ENCODE assay signal across 3 cellular contexts in genomic region chr17:37672545-37673078, GRCh38.
TF ChIP-seq lines count a peak whose summit lies in the region.

No MANE protein-coding gene starts in this region.

TF ChIP-seq in HepG2, 621 proteins besides CTCF, POLR2A, EP300 and RAD21:
- TF ChIP-seq KAT8 (CRISPR knock-in tag; IDR thresholded peaks at IDR 0.05) (no peak), ZNF589 (CRISPR knock-in tag; conservative IDR thresholded peaks at IDR 0.05) (no peak), KMT2B (CRISPR knock-in tag; IDR thresholded peaks at IDR 0.05) (no peak), REXO4 (CRISPR knock-in tag; IDR thresholded peaks at IDR 0.05; ENCODE audit: borderline replicate concordance) (no peak), ZBTB7B (CRISPR knock-in tag; IDR thresholded peaks at IDR 0.05) (no peak), BCL6 (CRISPR knock-in tag; IDR thresholded peaks at IDR 0.05) (no peak), ZBTB3 (CRISPR knock-in tag; IDR thresholded peaks at IDR 0.05; ENCODE audit: borderline replicate concordance, low read depth) (no peak), BORCS8-MEF2B (CRISPR knock-in tag; IDR thresholded peaks at IDR 0.05) (no peak), ZNF557 (CRISPR knock-in tag; IDR thresholded peaks at IDR 0.05) (no peak)
- TF ChIP-seq, protein P1, sequence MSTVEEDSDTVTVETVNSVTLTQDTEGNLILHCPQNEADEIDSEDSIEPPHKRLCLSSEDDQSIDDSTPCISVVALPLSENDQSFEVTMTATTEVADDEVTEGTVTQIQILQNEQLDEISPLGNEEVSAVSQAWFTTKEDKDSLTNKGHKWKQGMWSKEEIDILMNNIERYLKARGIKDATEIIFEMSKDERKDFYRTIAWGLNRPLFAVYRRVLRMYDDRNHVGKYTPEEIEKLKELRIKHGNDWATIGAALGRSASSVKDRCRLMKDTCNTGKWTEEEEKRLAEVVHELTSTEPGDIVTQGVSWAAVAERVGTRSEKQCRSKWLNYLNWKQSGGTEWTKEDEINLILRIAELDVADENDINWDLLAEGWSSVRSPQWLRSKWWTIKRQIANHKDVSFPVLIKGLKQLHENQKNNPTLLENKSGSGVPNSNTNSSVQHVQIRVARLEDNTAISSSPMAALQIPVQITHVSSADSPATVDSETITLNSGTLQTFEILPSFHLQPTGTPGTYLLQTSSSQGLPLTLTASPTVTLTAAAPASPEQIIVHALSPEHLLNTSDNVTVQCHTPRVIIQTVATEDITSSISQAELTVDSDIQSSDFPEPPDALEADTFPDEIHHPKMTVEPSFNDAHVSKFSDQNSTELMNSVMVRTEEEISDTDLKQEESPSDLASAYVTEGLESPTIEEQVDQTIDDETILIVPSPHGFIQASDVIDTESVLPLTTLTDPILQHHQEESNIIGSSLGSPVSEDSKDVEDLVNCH (CRISPR knock-in tag; IDR thresholded peaks at IDR 0.05): no peak
- TF ChIP-seq, protein P2, sequence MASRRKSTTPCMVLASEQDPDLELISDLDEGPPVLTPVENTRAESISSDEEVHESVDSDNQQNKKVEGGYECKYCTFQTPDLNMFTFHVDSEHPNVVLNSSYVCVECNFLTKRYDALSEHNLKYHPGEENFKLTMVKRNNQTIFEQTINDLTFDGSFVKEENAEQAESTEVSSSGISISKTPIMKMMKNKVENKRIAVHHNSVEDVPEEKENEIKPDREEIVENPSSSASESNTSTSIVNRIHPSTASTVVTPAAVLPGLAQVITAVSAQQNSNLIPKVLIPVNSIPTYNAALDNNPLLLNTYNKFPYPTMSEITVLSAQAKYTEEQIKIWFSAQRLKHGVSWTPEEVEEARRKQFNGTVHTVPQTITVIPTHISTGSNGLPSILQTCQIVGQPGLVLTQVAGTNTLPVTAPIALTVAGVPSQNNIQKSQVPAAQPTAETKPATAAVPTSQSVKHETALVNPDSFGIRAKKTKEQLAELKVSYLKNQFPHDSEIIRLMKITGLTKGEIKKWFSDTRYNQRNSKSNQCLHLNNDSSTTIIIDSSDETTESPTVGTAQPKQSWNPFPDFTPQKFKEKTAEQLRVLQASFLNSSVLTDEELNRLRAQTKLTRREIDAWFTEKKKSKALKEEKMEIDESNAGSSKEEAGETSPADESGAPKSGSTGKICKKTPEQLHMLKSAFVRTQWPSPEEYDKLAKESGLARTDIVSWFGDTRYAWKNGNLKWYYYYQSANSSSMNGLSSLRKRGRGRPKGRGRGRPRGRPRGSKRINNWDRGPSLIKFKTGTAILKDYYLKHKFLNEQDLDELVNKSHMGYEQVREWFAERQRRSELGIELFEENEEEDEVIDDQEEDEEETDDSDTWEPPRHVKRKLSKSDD (CRISPR knock-in tag; IDR thresholded peaks at IDR 0.05; ENCODE audit: low read depth): no peak

TF ChIP-seq in SK-N-SH treated with all-trans-retinoic acid at 6 μM for 48 hours, 23 proteins besides CTCF, POLR2A, EP300 and RAD21 (continues in another document):
- TF ChIP-seq ZC3H10 (CRISPR knock-in tag; IDR thresholded peaks at IDR 0.05): no peak
- TF ChIP-seq GLIS3 (CRISPR knock-in tag; IDR thresholded peaks at IDR 0.05): no peak
- no peak for TF ChIP-seq ARNTL (CRISPR knock-in tag; IDR thresholded peaks at IDR 0.05; ENCODE audit: borderline replicate concordance, low read depth)
- no peak for TF ChIP-seq ZFP3 (CRISPR knock-in tag; IDR thresholded peaks at IDR 0.05)
- no peak for TF ChIP-seq ZNF8 (CRISPR knock-in tag; IDR thresholded peaks at IDR 0.05)
- TF ChIP-seq ZNF565 (CRISPR knock-in tag; conservative IDR thresholded peaks at IDR 0.05; ENCODE audit: low read depth): no peak
- TF ChIP-seq, protein P3, sequence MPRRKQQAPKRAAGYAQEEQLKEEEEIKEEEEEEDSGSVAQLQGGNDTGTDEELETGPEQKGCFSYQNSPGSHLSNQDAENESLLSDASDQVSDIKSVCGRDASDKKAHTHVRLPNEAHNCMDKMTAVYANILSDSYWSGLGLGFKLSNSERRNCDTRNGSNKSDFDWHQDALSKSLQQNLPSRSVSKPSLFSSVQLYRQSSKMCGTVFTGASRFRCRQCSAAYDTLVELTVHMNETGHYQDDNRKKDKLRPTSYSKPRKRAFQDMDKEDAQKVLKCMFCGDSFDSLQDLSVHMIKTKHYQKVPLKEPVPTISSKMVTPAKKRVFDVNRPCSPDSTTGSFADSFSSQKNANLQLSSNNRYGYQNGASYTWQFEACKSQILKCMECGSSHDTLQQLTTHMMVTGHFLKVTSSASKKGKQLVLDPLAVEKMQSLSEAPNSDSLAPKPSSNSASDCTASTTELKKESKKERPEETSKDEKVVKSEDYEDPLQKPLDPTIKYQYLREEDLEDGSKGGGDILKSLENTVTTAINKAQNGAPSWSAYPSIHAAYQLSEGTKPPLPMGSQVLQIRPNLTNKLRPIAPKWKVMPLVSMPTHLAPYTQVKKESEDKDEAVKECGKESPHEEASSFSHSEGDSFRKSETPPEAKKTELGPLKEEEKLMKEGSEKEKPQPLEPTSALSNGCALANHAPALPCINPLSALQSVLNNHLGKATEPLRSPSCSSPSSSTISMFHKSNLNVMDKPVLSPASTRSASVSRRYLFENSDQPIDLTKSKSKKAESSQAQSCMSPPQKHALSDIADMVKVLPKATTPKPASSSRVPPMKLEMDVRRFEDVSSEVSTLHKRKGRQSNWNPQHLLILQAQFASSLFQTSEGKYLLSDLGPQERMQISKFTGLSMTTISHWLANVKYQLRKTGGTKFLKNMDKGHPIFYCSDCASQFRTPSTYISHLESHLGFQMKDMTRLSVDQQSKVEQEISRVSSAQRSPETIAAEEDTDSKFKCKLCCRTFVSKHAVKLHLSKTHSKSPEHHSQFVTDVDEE (CRISPR knock-in tag; IDR thresholded peaks at IDR 0.05): no peak
- TF ChIP-seq TCF4 (CRISPR knock-in tag; IDR thresholded peaks at IDR 0.05; ENCODE audit: borderline replicate concordance): no peak
- TF ChIP-seq ESRRG (CRISPR knock-in tag; IDR thresholded peaks at IDR 0.05): no peak
- TF ChIP-seq ISL1 (CRISPR knock-in tag; IDR thresholded peaks at IDR 0.05): no peak
- TF ChIP-seq, protein P4, sequence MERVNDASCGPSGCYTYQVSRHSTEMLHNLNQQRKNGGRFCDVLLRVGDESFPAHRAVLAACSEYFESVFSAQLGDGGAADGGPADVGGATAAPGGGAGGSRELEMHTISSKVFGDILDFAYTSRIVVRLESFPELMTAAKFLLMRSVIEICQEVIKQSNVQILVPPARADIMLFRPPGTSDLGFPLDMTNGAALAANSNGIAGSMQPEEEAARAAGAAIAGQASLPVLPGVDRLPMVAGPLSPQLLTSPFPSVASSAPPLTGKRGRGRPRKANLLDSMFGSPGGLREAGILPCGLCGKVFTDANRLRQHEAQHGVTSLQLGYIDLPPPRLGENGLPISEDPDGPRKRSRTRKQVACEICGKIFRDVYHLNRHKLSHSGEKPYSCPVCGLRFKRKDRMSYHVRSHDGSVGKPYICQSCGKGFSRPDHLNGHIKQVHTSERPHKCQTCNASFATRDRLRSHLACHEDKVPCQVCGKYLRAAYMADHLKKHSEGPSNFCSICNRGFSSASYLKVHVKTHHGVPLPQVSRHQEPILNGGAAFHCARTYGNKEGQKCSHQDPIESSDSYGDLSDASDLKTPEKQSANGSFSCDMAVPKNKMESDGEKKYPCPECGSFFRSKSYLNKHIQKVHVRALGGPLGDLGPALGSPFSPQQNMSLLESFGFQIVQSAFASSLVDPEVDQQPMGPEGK (CRISPR knock-in tag; IDR thresholded peaks at IDR 0.05; ENCODE audit: borderline replicate concordance): no peak
- no peak for TF ChIP-seq BACH2 (CRISPR knock-in tag; IDR thresholded peaks at IDR 0.05; ENCODE audit: borderline replicate concordance)
- TF ChIP-seq OSR1 (CRISPR knock-in tag; IDR thresholded peaks at IDR 0.05): no peak
- TF ChIP-seq RARB (CRISPR knock-in tag; IDR thresholded peaks at IDR 0.05): no peak
- no peak for TF ChIP-seq TOX (CRISPR knock-in tag; IDR thresholded peaks at IDR 0.05; ENCODE audit: borderline replicate concordance)
- TF ChIP-seq, protein P5, sequence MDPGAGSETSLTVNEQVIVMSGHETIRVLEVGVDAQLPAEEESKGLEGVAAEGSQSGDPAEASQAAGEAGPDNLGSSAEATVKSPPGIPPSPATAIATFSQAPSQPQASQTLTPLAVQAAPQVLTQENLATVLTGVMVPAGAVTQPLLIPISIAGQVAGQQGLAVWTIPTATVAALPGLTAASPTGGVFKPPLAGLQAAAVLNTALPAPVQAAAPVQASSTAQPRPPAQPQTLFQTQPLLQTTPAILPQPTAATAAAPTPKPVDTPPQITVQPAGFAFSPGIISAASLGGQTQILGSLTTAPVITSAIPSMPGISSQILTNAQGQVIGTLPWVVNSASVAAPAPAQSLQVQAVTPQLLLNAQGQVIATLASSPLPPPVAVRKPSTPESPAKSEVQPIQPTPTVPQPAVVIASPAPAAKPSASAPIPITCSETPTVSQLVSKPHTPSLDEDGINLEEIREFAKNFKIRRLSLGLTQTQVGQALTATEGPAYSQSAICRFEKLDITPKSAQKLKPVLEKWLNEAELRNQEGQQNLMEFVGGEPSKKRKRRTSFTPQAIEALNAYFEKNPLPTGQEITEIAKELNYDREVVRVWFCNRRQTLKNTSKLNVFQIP (CRISPR knock-in tag; IDR thresholded peaks at IDR 0.05; ENCODE audit: borderline replicate concordance, low read depth): no peak
- no peak for TF ChIP-seq PPARA (CRISPR knock-in tag; IDR thresholded peaks at IDR 0.05; ENCODE audit: borderline replicate concordance)
- TF ChIP-seq ZNF70 (CRISPR knock-in tag; IDR thresholded peaks at IDR 0.05): no peak

TF ChIP-seq in GM23338, 12 proteins besides CTCF, POLR2A, EP300 and RAD21 (continues in another document):
- TF ChIP-seq ZNF462 (CRISPR knock-in tag; IDR thresholded peaks at IDR 0.05) (no peak), EZH2 (IDR thresholded peaks at IDR 0.05; ENCODE audit: low read depth, unreplicated experiment) (no peak), ZNF114 (CRISPR knock-in tag; IDR thresholded peaks at IDR 0.05) (no peak), NANOG (IDR thresholded peaks at IDR 0.05; ENCODE audit: borderline replicate concordance) (no peak), STAT1 (IDR thresholded peaks at IDR 0.05; ENCODE audit: unreplicated experiment) (no peak), ZNF331 (CRISPR knock-in tag; IDR thresholded peaks at IDR 0.05; ENCODE audit: low read depth) (no peak), POLR2AphosphoS5 (IDR thresholded peaks at IDR 0.05; ENCODE audit: low read depth) (no peak), EZH2phosphoT487 (IDR thresholded peaks at IDR 0.05; ENCODE audit: unreplicated experiment) (no peak), CREB1 (CRISPR knock-in tag; IDR thresholded peaks at IDR 0.05; ENCODE audit: low read depth) (no peak), JUNB (IDR thresholded peaks at IDR 0.05; ENCODE audit: unreplicated experiment) (no peak)
